In the genomic region with DNA sequence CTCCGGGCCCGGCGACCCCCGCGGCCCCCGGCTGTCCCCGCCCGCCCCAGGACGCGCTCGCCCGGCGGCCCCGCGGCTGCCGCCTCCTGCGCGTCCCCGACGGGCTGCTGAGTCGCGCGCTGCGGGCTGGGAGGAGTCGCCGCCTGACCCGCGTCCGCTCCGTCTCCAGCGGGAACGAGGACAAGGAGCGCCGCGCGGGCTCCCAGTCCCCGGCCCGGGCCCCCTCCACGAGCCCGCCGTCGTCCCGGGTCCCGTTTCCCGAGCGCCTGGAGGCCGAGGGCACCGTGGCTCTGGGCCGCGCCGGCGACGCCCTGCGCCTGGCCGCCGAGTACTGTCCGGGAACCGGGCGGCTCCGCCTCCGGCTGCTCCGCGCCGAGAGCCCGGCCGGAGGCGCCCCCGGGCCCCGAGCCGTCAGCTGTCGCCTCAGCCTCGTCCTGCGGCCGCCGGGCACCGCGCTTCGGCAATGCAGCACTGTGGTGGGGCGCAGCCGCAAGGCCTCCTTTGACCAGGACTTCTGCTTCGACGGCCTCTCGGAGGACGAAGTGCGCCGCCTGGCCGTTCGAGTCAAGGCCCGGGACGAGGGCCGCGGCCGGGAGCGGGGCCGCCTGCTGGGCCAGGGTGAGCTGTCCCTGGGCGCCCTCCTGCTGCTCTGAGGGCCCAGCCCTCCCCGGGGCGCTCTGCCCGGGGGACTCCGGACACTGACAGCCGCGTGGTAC, we compare ENCODE assay signal across 8 cellular contexts. TPM values are rescaled to one million over a fixed set of nuclear protein-coding genes. Genes with fewer than 3 reads are reported as not detected.
A peak's percentile ranks its signal among the peaks of the same experiment; 100 is the strongest.
DNase-seq lines count a peak whose midpoint lies in the region; ATAC-seq and TF ChIP-seq lines count a peak whose summit lies in the region.

No MANE protein-coding gene starts in this region.

- no peak overlapping the region for H3K18ac ChIP-seq in trophoblast cell (ENCODE audit: low read length)

- no peak overlapping the region for H3K9ac ChIP-seq in trophoblast cell (ENCODE audit: low read length)

- H2BK120ac ChIP-seq in trophoblast cell (ENCODE audit: insufficient read depth, low read length, poor library complexity), result no peak overlapping the region

- peak overlapping the region; percentile 40 for H3K14ac ChIP-seq in trophoblast cell (ENCODE audit: low read length)

- peaks cover 21% of the 10 kb centered on the region for H3K4me1 Mint-ChIP-seq in activated naive CD4-positive, alpha-beta T cell treated with anti-CD3 and anti-CD28 coated beads for 36 hours (ENCODE audit: low read depth)

- TF ChIP-seq POLR2A in NB4 (IDR thresholded peaks at IDR 0.05; ENCODE audit: extremely low read depth, insufficient read length) (no peak), GM18505 (IDR thresholded peaks at IDR 0.05; ENCODE audit: borderline replicate concordance, extremely low read depth, insufficient read depth, insufficient read length) (no peak)

- TF ChIP-seq CTCF in NB4 (IDR thresholded peaks at IDR 0.05; ENCODE audit: low read depth, low read length) (no peak), heart right ventricle (IDR thresholded peaks at IDR 0.05) (peak in 6 of 9 donors; percentile 17 to 44 (median 37))

- H3K27me3 ChIP-seq in heart right ventricle (peaks cover 0 to 30% (median 0%) of the 10 kb centered on the region in 7 donors), trophoblast cell (ENCODE audit: insufficient read depth, low read length) (peaks cover 13% of the 10 kb centered on the region)

- peak; percentile 37 to 76 (median 54) for ATAC-seq in heart right ventricle
- no peak for ATAC-seq in HG02840 (IDR thresholded peaks at IDR 0.05; ENCODE audit: low FRiP score, unreplicated experiment)
- ATAC-seq in GM18505 (IDR thresholded peaks at IDR 0.05; ENCODE audit: unreplicated experiment), result no peak

- no peak overlapping the region for H2BK5ac ChIP-seq in trophoblast cell (ENCODE audit: low read depth, low read length, poor library complexity)

- no peaks in the 10 kb centered on the region for H3K36me3 ChIP-seq in heart right ventricle
- no peaks in the 10 kb centered on the region for H3K36me3 ChIP-seq in trophoblast cell (ENCODE audit: control insufficient read depth in 1 of 2, insufficient read depth in 2 of 2, low read length in 2 of 2)

- H3K23ac ChIP-seq in trophoblast cell (ENCODE audit: low read length), result no peak overlapping the region

- DNase-seq in activated T-cell treated with anti-CD3 and anti-CD28 coated beads for 48 hours (ENCODE audit: low read depth), result peak; percentile 18
- DNase-seq in activated T-cell treated with anti-CD3 and anti-CD28 coated beads for 4 hours, result no peak
- DNase-seq in NB4 (ENCODE audit: low read depth), result peak; percentile 81
- DNase-seq in activated naive CD4-positive, alpha-beta T cell treated with anti-CD3 and anti-CD28 coated beads for 36 hours, result peak; percentile 22
- DNase-seq in heart right ventricle, result peak; percentile 27 to 61
- peak; percentile 39 to 56 for DNase-seq in trophoblast cell

- intact Hi-C loops in activated naive CD4-positive, alpha-beta T cell treated with anti-CD3 and anti-CD28 coated beads for 36 hours (cut with micrococcal nuclease), result loop anchor here (1.0 to 10.0 kb wide), 5 partner anchors 8 to 1483 kb away; a partner anchor contains a TSS
- intact Hi-C loops in heart right ventricle (cut with DNase I), result loop anchor here in 4 of 10 donors (5.0 to 10.0 kb wide), 3 partner anchors 99 to 193 kb away; a partner anchor contains a TSS

- H3K9me3 Mint-ChIP-seq in activated naive CD4-positive, alpha-beta T cell treated with anti-CD3 and anti-CD28 coated beads for 36 hours, result no peaks in the 10 kb centered on the region

- no peak overlapping the region for H4K12ac ChIP-seq in trophoblast cell (ENCODE audit: low read depth, low read length)

- peak overlapping the region; percentile 43 for H2AFZ ChIP-seq in trophoblast cell (ENCODE audit: insufficient read depth, low read length, poor library complexity)

- H3K9me3 ChIP-seq in heart right ventricle (no peaks in the 10 kb centered on the region), trophoblast cell (ENCODE audit: insufficient read depth, low read depth, low read length) (peaks cover 7% of the 10 kb centered on the region)

- H3K4me3 Mint-ChIP-seq in activated naive CD4-positive, alpha-beta T cell treated with anti-CD3 and anti-CD28 coated beads for 36 hours, result peak overlapping the region; percentile 65

- H3K79me1 ChIP-seq in trophoblast cell (ENCODE audit: low read length), result no peaks in the 10 kb centered on the region

- peaks cover 11% of the 10 kb centered on the region for H3K27me3 Mint-ChIP-seq in activated naive CD4-positive, alpha-beta T cell treated with anti-CD3 and anti-CD28 coated beads for 36 hours (ENCODE audit: low read depth)

- 1% methylated on average over 75 to 102 of the region's 102 CpGs for WGBS in heart right ventricle, 2 donors
- no CpG with 5 or more reads among the region's 102 CpGs for WGBS in trophoblast cell (ENCODE audit: extremely low coverage, insufficient coverage, insufficient read length)

- H3K36me3 Mint-ChIP-seq in activated naive CD4-positive, alpha-beta T cell treated with anti-CD3 and anti-CD28 coated beads for 36 hours (ENCODE audit: low read depth), result no peaks in the 10 kb centered on the region

- H2AK5ac ChIP-seq in trophoblast cell (ENCODE audit: low read length), result no peak overlapping the region

- H2BK12ac ChIP-seq in trophoblast cell (ENCODE audit: low read length), result no peak overlapping the region

- H3K4me3 ChIP-seq in NB4 (ENCODE audit: low read depth, low read length) (no peak overlapping the region), heart right ventricle (peak overlapping the region; percentile 23 to 71 (median 55)), trophoblast cell (ENCODE audit: low read depth, low read length) (peak overlapping the region; percentile 55)

- H3K27ac ChIP-seq in heart right ventricle (peak overlapping the region in 7 of 10 donors; percentile 16 to 63 (median 59)), trophoblast cell (ENCODE audit: low read depth, low read length) (no peak overlapping the region)

- peak overlapping the region; percentile 35 for H4K91ac ChIP-seq in trophoblast cell (ENCODE audit: low read depth, low read length)

- CTCF ChIA-PET in activated naive CD4-positive, alpha-beta T cell treated with anti-CD3 and anti-CD28 coated beads for 36 hours (lab: Charles Lee), result interaction anchor here (1.0 to 1.3 kb wide), 2 partner anchors 11 to 186 kb away, joined by 3 to 5 read pairs; no protein-coding TSS in a partner anchor

- H3K79me2 ChIP-seq in trophoblast cell (ENCODE audit: control insufficient read depth, insufficient read depth, low read length, poor library complexity), result no peaks in the 10 kb centered on the region

- peak overlapping the region; percentile 58 for H3K4me2 ChIP-seq in trophoblast cell (ENCODE audit: low read length)

- H3K4ac ChIP-seq in trophoblast cell (ENCODE audit: low read depth, low read length), result no peak overlapping the region

- peaks cover 2 to 35% (median 19%) of the 10 kb centered on the region in 9 donors for H3K4me1 ChIP-seq in heart right ventricle
- H3K4me1 ChIP-seq in trophoblast cell (ENCODE audit: control insufficient read depth in 1 of 2, insufficient read depth in 2 of 2, low read length in 2 of 2), result peaks cover 6 to 11% of the 10 kb centered on the region in 2 experiments

- H4K8ac ChIP-seq in trophoblast cell (ENCODE audit: low read depth, low read length), result peak overlapping the region; percentile 29

- peak overlapping the region; percentile 31 for H3K27ac Mint-ChIP-seq in activated naive CD4-positive, alpha-beta T cell treated with anti-CD3 and anti-CD28 coated beads for 36 hours

RNA-seq across cellular contexts. Expression of a gene that starts 1.5 kb away (rescaled TPM):
- total RNA-seq in activated naive CD4-positive, alpha-beta T cell treated with anti-CD3 and anti-CD28 coated beads for 36 hours, result under 1 TPM; 0.14 to 0.27 TPM
- total RNA-seq in heart right ventricle, result under 1 TPM in 1 of 10 donors, not detected in 9; 0.25 TPM
- under 1 TPM in 1 of 2 donors, not detected in 1; 0.01 TPM for polyA plus RNA-seq in heart right ventricle
- polyA plus RNA-seq in trophoblast cell (2013), result 0.08 TPM in 2 replicates

RNA-seq across cellular contexts. Expression of a gene that starts 8.0 kb away (rescaled TPM):
- 10 to 100 TPM; 37.4 to 38.0 TPM for total RNA-seq in activated naive CD4-positive, alpha-beta T cell treated with anti-CD3 and anti-CD28 coated beads for 36 hours
- total RNA-seq in heart right ventricle, result 10 to 100 TPM; 28.5 to 59.0 (median 43.4) TPM
- 10 to 100 TPM in 1 of 2 donors, 1 to 10 TPM in 1; 7.3 to 25.9 TPM for polyA plus RNA-seq in heart right ventricle
- polyA plus RNA-seq in trophoblast cell (2013), result 9.9 and 10.4 TPM in 2 replicates

Comparison
In these comparisons a context has a peak if more than half of its experiments do, and no peak if none do; other contexts are left out.
1. ATAC-seq: peak in heart right ventricle (8 of 8); none in HG02840 (single experiment) and GM18505 (single experiment).